Comparison of ENCODE assay signal across 8 cellular contexts in genomic region chr3:142028174-142028833, GRCh38.
DNase-seq lines count a peak whose midpoint lies in the region; ATAC-seq, FAIRE-seq and TF ChIP-seq lines count a peak whose summit lies in the region.

No MANE protein-coding gene starts in this region.

- peak; percentile 19 for FAIRE-seq in A204.1 (lab: Jason Lieb, UNC)

- DNase-seq in GM03348 (ENCODE audit: low spot score), result peak; percentile 60
- DNase-seq in NCI-H2196 treated with DMSO at 0.1 percent for 48 hours (lab: John Stamatoyannopoulos, UW; ENCODE audit: unreplicated experiment), result peak; percentile 61
- DNase-seq in activated naive CD8-positive, alpha-beta T cell treated with anti-CD3 and anti-CD28 coated beads, Interleukin-2, amount 50 U/mL, for 24 hours, result no peak
- no peak for DNase-seq in left ventricle myocardium superior
- no peak for DNase-seq in progenitor cell of endocrine pancreas (ENCODE audit: low spot score, unreplicated experiment)
- no peak for DNase-seq in NCI-H1694 (lab: John Stamatoyannopoulos, UW)

- no peaks in the 10 kb centered on the region for H3K27me3 Mint-ChIP-seq in activated naive CD8-positive, alpha-beta T cell treated with anti-CD3 and anti-CD28 coated beads, Interleukin-2, amount 50 U/mL, for 24 hours
- no peaks in the 10 kb centered on the region for H3K27me3 Mint-ChIP-seq in progenitor cell of endocrine pancreas

- H3K36me3 Mint-ChIP-seq in activated naive CD8-positive, alpha-beta T cell treated with anti-CD3 and anti-CD28 coated beads, Interleukin-2, amount 50 U/mL, for 24 hours (ENCODE audit: low read depth), result peaks cover 7% of the 10 kb centered on the region
- H3K36me3 Mint-ChIP-seq in progenitor cell of endocrine pancreas (ENCODE audit: insufficient read depth), result peaks cover 16% of the 10 kb centered on the region

- peak overlapping the region; percentile 63 for H3K27ac Mint-ChIP-seq in activated naive CD8-positive, alpha-beta T cell treated with anti-CD3 and anti-CD28 coated beads, Interleukin-2, amount 50 U/mL, for 24 hours
- peak overlapping the region; percentile 96 for H3K27ac Mint-ChIP-seq in progenitor cell of endocrine pancreas

- peak; percentile 77 for ATAC-seq in HG02870 (IDR thresholded peaks at IDR 0.05; ENCODE audit: unreplicated experiment)
- peak; percentile 66 for ATAC-seq in activated naive CD8-positive, alpha-beta T cell treated with anti-CD3 and anti-CD28 coated beads, Interleukin-2, amount 50 U/mL, for 24 hours
- peak; percentile 86 for ATAC-seq in left ventricle myocardium superior

- peaks cover 4% of the 10 kb centered on the region for H3K9me3 Mint-ChIP-seq in activated naive CD8-positive, alpha-beta T cell treated with anti-CD3 and anti-CD28 coated beads, Interleukin-2, amount 50 U/mL, for 24 hours
- no peaks in the 10 kb centered on the region for H3K9me3 Mint-ChIP-seq in progenitor cell of endocrine pancreas (ENCODE audit: low read depth)

- peaks cover 30% of the 10 kb centered on the region for H3K4me1 Mint-ChIP-seq in activated naive CD8-positive, alpha-beta T cell treated with anti-CD3 and anti-CD28 coated beads, Interleukin-2, amount 50 U/mL, for 24 hours
- H3K4me1 Mint-ChIP-seq in progenitor cell of endocrine pancreas (ENCODE audit: low read depth), result peaks cover 26% of the 10 kb centered on the region

- H3K4me3 Mint-ChIP-seq in activated naive CD8-positive, alpha-beta T cell treated with anti-CD3 and anti-CD28 coated beads, Interleukin-2, amount 50 U/mL, for 24 hours, result peak overlapping the region; percentile 83
- peak overlapping the region; percentile 88 for H3K4me3 Mint-ChIP-seq in progenitor cell of endocrine pancreas (ENCODE audit: low read depth)

- intact Hi-C loops in left ventricle myocardium superior (cut with micrococcal nuclease), result no loop called here

- TF ChIP-seq CTCF in progenitor cell of endocrine pancreas (IDR thresholded peaks at IDR 0.05; ENCODE audit: unreplicated experiment), result peak; percentile 12

Comparison
In these comparisons a context has a peak if more than half of its experiments do, and no peak if none do; other contexts are left out.
1. DNase-seq: peak in GM03348 (single experiment) and NCI-H2196 treated with DMSO at 0.1 percent for 48 hours (single experiment); none in activated naive CD8-positive, alpha-beta T cell treated with anti-CD3 and anti-CD28 coated beads, Interleukin-2, amount 50 U/mL, for 24 hours (single experiment), left ventricle myocardium superior (single experiment), progenitor cell of endocrine pancreas (single experiment) and NCI-H1694 (single experiment).
2. Peak in every context shown above with its lines, with median percentiles within 50 percentile points of each other: ATAC-seq.